8 cellular contexts compared by ENCODE assay signal in genomic region chr18:49814147-49814499, GRCh38. TPM values are rescaled to one million over a fixed set of nuclear protein-coding genes. Genes with fewer than 3 reads are reported as not detected.
A peak's percentile ranks its signal among the peaks of the same experiment; 100 is the strongest.
DNase-seq lines count a peak whose midpoint lies in the region; ATAC-seq and TF ChIP-seq lines count a peak whose summit lies in the region.

No MANE protein-coding gene starts in this region.

- H3K4me3 Mint-ChIP-seq in CD8-positive, alpha-beta T cell, result peak overlapping the region; percentile 97

- H3K4me3 ChIP-seq in CD8-positive, alpha-beta T cell (ENCODE audit: low read depth, low read length), result peak overlapping the region; percentile 88
- H3K4me3 ChIP-seq in SK-N-MC, result peak overlapping the region; percentile 89
- H3K4me3 ChIP-seq in brain microvascular endothelial cell (ENCODE audit: low read depth, low read length), result peak overlapping the region; percentile 85

- TF ChIP-seq CTCF in CD8-positive, alpha-beta T cell (IDR thresholded peaks at IDR 0.05), result no peak
- no peak for TF ChIP-seq CTCF in brain microvascular endothelial cell (IDR thresholded peaks at IDR 0.05; ENCODE audit: low read depth, low read length, missing control alignments)
- no peak for TF ChIP-seq CTCF in GM10266 (IDR thresholded peaks at IDR 0.05; ENCODE audit: control insufficient read depth, insufficient read depth, low read depth, missing control alignments)

- H3K27ac Mint-ChIP-seq in CD8-positive, alpha-beta T cell, result peak overlapping the region; percentile 95

- in situ Hi-C loops in brain microvascular endothelial cell (cut with HindIII; ENCODE audit: low pct_ligation_motif_present, low sequenced_read_pairs), result no loop called here

- ATAC-seq in CD8-positive, alpha-beta T cell, result peak; percentile 22
- peak; percentile 28 for ATAC-seq in GM19438 (IDR thresholded peaks at IDR 0.05; ENCODE audit: low read depth, unreplicated experiment)

- intact Hi-C loops in CD8-positive, alpha-beta T cell (cut with DNase I, micrococcal nuclease), result loop anchor here (5.0 to 10.0 kb wide), 5 partner anchors 468 to 1882 kb away; partner anchors contain the start of genes MBD1 (in 1 of the 2), ME2 (in 1 of the 2), MEX3C (in 1 of the 2) and SMAD2 (in 1 of the 2)

- peaks cover 23% of the 10 kb centered on the region for H3K36me3 Mint-ChIP-seq in CD8-positive, alpha-beta T cell

- DNase-seq in CD8-positive, alpha-beta T cell, result peak in 2 of 7 experiments; percentile 21 to 43
- DNase-seq in HS-27A (ENCODE audit: low read depth) (peak; percentile 3), SK-N-MC (ENCODE audit: low read depth, low spot score) (no peak), brain microvascular endothelial cell (peak; percentile 49), islet precursor cell (peak; percentile 85), GM10266 (ENCODE audit: extremely low spot score) (no peak)
- peak; percentile 61 for DNase-seq in stimulated activated CD4-positive, alpha-beta T cell treated with anti-CD3 and anti-CD28 coated beads, Interleukin-1b, Interleukin-23, amount 100 ng/mL, for 48 hours

- H3K27me3 Mint-ChIP-seq in CD8-positive, alpha-beta T cell (ENCODE audit: low read depth), result no peaks in the 10 kb centered on the region

- H3K27ac ChIP-seq in CD8-positive, alpha-beta T cell (ENCODE audit: low read depth, low read length), result peak overlapping the region; percentile 90
- H3K27ac ChIP-seq in SK-N-MC (no peak overlapping the region), brain microvascular endothelial cell (peak overlapping the region; percentile 66)

- peaks cover 66% of the 10 kb centered on the region for H3K4me1 Mint-ChIP-seq in CD8-positive, alpha-beta T cell (ENCODE audit: low read depth)

- POLR2A ChIA-PET in CD8-positive, alpha-beta T cell (lab: Charles Lee), result interaction anchor here (0.9 to 1.0 kb wide), 2 partner anchors 9 to 327 kb away, joined by 4 read pairs; partner anchors contain the start of gene C18orf32

- CTCF ChIA-PET in CD8-positive, alpha-beta T cell (lab: Charles Lee), result interaction anchor here (1.5 kb wide), 1 partner anchor 44 kb away, joined by 4 read pairs; no protein-coding TSS in a partner anchor

- no peaks in the 10 kb centered on the region for H3K27me3 ChIP-seq in CD8-positive, alpha-beta T cell (ENCODE audit: insufficient read depth, low read length)
- no peaks in the 10 kb centered on the region for H3K27me3 ChIP-seq in brain microvascular endothelial cell (replicated peaks)

- peaks cover 43% of the 10 kb centered on the region for H3K4me1 ChIP-seq in CD8-positive, alpha-beta T cell (ENCODE audit: insufficient read depth, low read length)

- peak overlapping the region; percentile 84 for H3K9ac ChIP-seq in SK-N-MC (ENCODE audit: insufficient read length)

- H3K9me3 ChIP-seq in CD8-positive, alpha-beta T cell (ENCODE audit: low read length), result no peaks in the 10 kb centered on the region
- no peaks in the 10 kb centered on the region for H3K9me3 ChIP-seq in SK-N-MC (ENCODE audit: low read depth, low read length)

- peaks cover 9% of the 10 kb centered on the region for H3K9me3 Mint-ChIP-seq in CD8-positive, alpha-beta T cell

- no peaks in the 10 kb centered on the region for H3K36me3 ChIP-seq in CD8-positive, alpha-beta T cell (ENCODE audit: insufficient read depth, low read length)
- H3K36me3 ChIP-seq in SK-N-MC (ENCODE audit: insufficient read depth, low read length) (no peaks in the 10 kb centered on the region), brain microvascular endothelial cell (replicated peaks) (no peaks in the 10 kb centered on the region)

RNA-seq across cellular contexts. Expression of gene ACAA2, which starts 0.8 kb away (rescaled TPM):
- total RNA-seq in CD8-positive, alpha-beta T cell, result 1 to 10 TPM; 9.5 to 10.0 TPM

Comparison
In these comparisons a context has a peak if more than half of its experiments do, and no peak if none do; other contexts are left out.
1. DNase-seq: peak in HS-27A (single experiment), brain microvascular endothelial cell (single experiment), islet precursor cell (single experiment) and stimulated activated CD4-positive, alpha-beta T cell treated with anti-CD3 and anti-CD28 coated beads, Interleukin-1b, Interleukin-23, amount 100 ng/mL, for 48 hours (single experiment); none in SK-N-MC (single experiment) and GM10266 (single experiment).
2. Peak in every context shown above with its lines, with median percentiles within 50 percentile points of each other: H3K4me3 ChIP-seq.